Comparison of ENCODE assay signal across 20 cellular contexts in the genomic region with DNA sequence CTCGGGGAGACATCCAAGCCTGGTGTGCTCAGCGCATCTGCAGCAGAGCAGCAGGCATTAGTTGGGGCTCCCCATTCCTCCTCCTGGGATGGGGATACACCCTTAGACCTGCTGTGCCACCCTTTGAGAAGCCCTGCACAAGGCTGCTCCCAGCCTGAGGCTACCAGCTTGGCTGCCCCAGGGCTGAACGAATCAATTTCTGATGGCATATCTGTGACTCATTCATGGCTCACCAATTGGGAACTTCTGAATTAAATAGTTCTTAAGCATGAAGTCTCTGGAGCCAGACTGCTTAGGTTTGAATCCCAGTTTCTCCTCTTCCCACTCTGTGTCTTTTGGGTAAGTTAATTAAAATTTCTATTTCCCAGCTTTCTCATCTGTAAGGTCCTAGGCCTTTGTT. TPM values are rescaled to one million over a fixed set of nuclear protein-coding genes. Genes with fewer than 3 reads are reported as not detected.
A peak's percentile ranks its signal among the peaks of the same experiment; 100 is the strongest.
DNase-seq lines count a peak whose midpoint lies in the region; ATAC-seq, FAIRE-seq and TF ChIP-seq lines count a peak whose summit lies in the region.
"Had no signal": no experiment of that assay in that cellular context is flagged by ENCODE, and none has a peak within 500 bp of the region (broad histone marks: within the 10 kb centered on the region; RNA-seq: fewer than 3 reads in every experiment).

No MANE protein-coding gene starts in this region.

- no peak overlapping the region for H2AFZ ChIP-seq in mammary epithelial cell (ENCODE audit: low read depth, low read length)
- H2AFZ ChIP-seq: PC-9 had no signal

- CTCF ChIA-PET in mammary epithelial cell (lab: Charles Lee; ENCODE audit: low non-redundant PET), result no interaction called here

- H3K27ac ChIP-seq in mammary epithelial cell (ENCODE audit: insufficient read depth, low read depth, low read length) (no peak overlapping the region), breast epithelium (no peak overlapping the region), RWPE2 (ENCODE audit: poor library complexity, severe bottlenecking) (no peak overlapping the region)
- H3K27ac ChIP-seq: 22Rv1, PC-9, SJSA1 had no signal

- no peak overlapping the region for H3K9ac ChIP-seq in mammary epithelial cell (ENCODE audit: insufficient read depth, low read length)

- no peak overlapping the region for H3K4me2 ChIP-seq in mammary epithelial cell (ENCODE audit: insufficient read depth, low read depth, low read length)
- H3K4me2 ChIP-seq: PC-9 had no signal

- peak; percentile 35 for FAIRE-seq in urothelium cell line (lab: Jason Lieb, UNC)
- FAIRE-seq: GM19239, K562 had no signal

- H3K4me3 ChIP-seq in mammary epithelial cell (replicated peaks in 1 of 3; ENCODE audit: insufficient read depth in 1 of 3, low read depth in 2 of 3, low read length in 3 of 3), result no peak overlapping the region
- no peak overlapping the region for H3K4me3 ChIP-seq in breast epithelium
- no peak overlapping the region for H3K4me3 ChIP-seq in RWPE2 (ENCODE audit: severe bottlenecking)
- no peak overlapping the region for H3K4me3 ChIP-seq in foreskin fibroblast (ENCODE audit: low read depth in 1 of 2, low read length in 2 of 2)
- H3K4me3 ChIP-seq in HAP-1, result no peak overlapping the region
- H3K4me3 ChIP-seq: K562, PC-9, SJSA1 had no signal

- in situ Hi-C loops in mammary epithelial cell (cut with MboI; ENCODE audit: low sequenced_read_pairs in 2 of 2) (no loop called here), HAP-1 (cut with MboI; ENCODE audit: low sequenced_read_pairs) (no loop called here)

- dilution Hi-C loops in mammary epithelial cell (cut with HindIII; ENCODE audit: low sequenced_read_pairs), result no loop called here

- TF ChIP-seq CTCF in mammary epithelial cell (conservative IDR thresholded peaks at IDR 0.05 in 1 of 2, IDR thresholded peaks at IDR 0.05 in 1 of 2; ENCODE audit: extremely low read depth in 1 of 2, insufficient read depth in 1 of 2, low read depth in 1 of 2, low read length in 2 of 2) (no peak), breast epithelium (IDR thresholded peaks at IDR 0.05) (no peak), RWPE2 (IDR thresholded peaks at IDR 0.05; ENCODE audit: poor library complexity, severe bottlenecking) (no peak), foreskin fibroblast (IDR thresholded peaks at IDR 0.05; ENCODE audit: low read depth, low read length) (no peak)

- H3K27me3 ChIP-seq in mammary epithelial cell (ENCODE audit: insufficient read depth, low read length) (no peaks in the 10 kb centered on the region), breast epithelium (no peaks in the 10 kb centered on the region), RWPE2 (ENCODE audit: insufficient read depth, poor library complexity, severe bottlenecking) (no peaks in the 10 kb centered on the region), HAP-1 (ENCODE audit: low read depth) (peaks cover 4% of the 10 kb centered on the region; the same call in 1 of the 2 replicates)
- H3K27me3 ChIP-seq: SJSA1 had no signal

- TF ChIP-seq POLR2A in breast epithelium (IDR thresholded peaks at IDR 0.05), result no peak

- H4K20me1 ChIP-seq in mammary epithelial cell (ENCODE audit: insufficient read depth, low read length), result no peaks in the 10 kb centered on the region

- DNase-seq in mammary epithelial cell (peak; percentile 25), breast epithelium (ENCODE audit: low spot score in 2 of 2) (no peak), RWPE2 (ENCODE audit: low spot score) (no peak), foreskin fibroblast (peak; percentile 55 to 82), urothelium cell line (ENCODE audit: low spot score) (no peak), NCI-H187 treated with DMSO at 0.1 percent for 48 hours (lab: John Stamatoyannopoulos, UW) (no peak), HAP-1 (ENCODE audit: low spot score in 2 of 2) (no peak)
- DNase-seq: DMS79 treated with DMSO at 0.1 percent for 48 hours, GDM1, H7, NCI-H1417, NCI-H187, NCI-H2227 treated with DMSO at 0.1 percent for 48 hours, NCI-H524, PC-9 had no signal

- WGBS in mammary epithelial cell (ENCODE audit: low coverage, missing lambda C conversion rate), result 82% methylated on average over 3 of the region's 3 CpGs

- no TSS peak for BruUV-seq in mammary epithelial cell (replicated peaks; lab: Mats Ljungman, UMichigan)

- intact Hi-C loops in mammary epithelial cell (cut with micrococcal nuclease) (no loop called here), breast epithelium (cut with DNase I; ENCODE audit: low total_unique reads) (no loop called here)

- ATAC-seq in RWPE2 (ENCODE audit: low read depth) (0 out of 3 replicates have a peak, but pooled peaks have one; percentile 27), GM18498 (IDR thresholded peaks at IDR 0.05; ENCODE audit: unreplicated experiment) (no peak)
- ATAC-seq: K562 had no signal

- H3K36me3 ChIP-seq in mammary epithelial cell (ENCODE audit: insufficient read depth, low read length), result no peaks in the 10 kb centered on the region
- no peaks in the 10 kb centered on the region for H3K36me3 ChIP-seq in breast epithelium
- no peaks in the 10 kb centered on the region for H3K36me3 ChIP-seq in RWPE2 (ENCODE audit: low read depth)
- H3K36me3 ChIP-seq in HAP-1 (replicated peaks), result no peaks in the 10 kb centered on the region
- H3K36me3 ChIP-seq: SJSA1 had no signal

- H3K79me2 ChIP-seq in mammary epithelial cell (ENCODE audit: insufficient read depth, low read length), result no peaks in the 10 kb centered on the region

- H3K4me1 ChIP-seq in mammary epithelial cell (ENCODE audit: insufficient read depth, low read length) (no peaks in the 10 kb centered on the region), breast epithelium (no peaks in the 10 kb centered on the region), RWPE2 (ENCODE audit: insufficient read depth, poor library complexity, severe bottlenecking) (no peaks in the 10 kb centered on the region), HAP-1 (no peaks in the 10 kb centered on the region)
- H3K4me1 ChIP-seq: SJSA1 had no signal

- no peaks in the 10 kb centered on the region for H3K9me3 ChIP-seq in mammary epithelial cell (replicated peaks; ENCODE audit: insufficient read depth, low read length)
- H3K9me3 ChIP-seq in breast epithelium, result peaks cover 0 to 3% of the 10 kb centered on the region in 2 donors
- H3K9me3 ChIP-seq in RWPE2 (ENCODE audit: severe bottlenecking), result no peaks in the 10 kb centered on the region
- H3K9me3 ChIP-seq in HAP-1, result no peaks in the 10 kb centered on the region
- H3K9me3 ChIP-seq: SJSA1 had no signal

RNA-seq across cellular contexts. Expression of a gene that starts 16.3 kb away (rescaled TPM):
- total RNA-seq in mammary epithelial cell (10 to 100 TPM in 1 of 2 donors, 1 to 10 TPM in 1; 6.3 to 26.2 TPM), breast epithelium (10 to 100 TPM; 10.2 to 29.9 (median 22.6) TPM)
- 4.3 TPM for polyA plus RNA-seq in mammary epithelial cell
- polyA minus RNA-seq in mammary epithelial cell, result 44.0 TPM
- total RNA-seq: PC-9 had no signal

Comparison
In these comparisons a context has a peak if more than half of its experiments do, and no peak if none do; other contexts are left out.
1. DNase-seq: peak in mammary epithelial cell (single experiment) and foreskin fibroblast (2 of 2); none in breast epithelium (0 of 2), RWPE2 (single experiment), urothelium cell line (single experiment), NCI-H187 treated with DMSO at 0.1 percent for 48 hours (single experiment) and HAP-1 (0 of 2).